In genomic region chr6:146209942-146210341, GRCh38 we compare ENCODE assay signal across 20 cellular contexts.
"Had no signal": no experiment of that assay in that cellular context is flagged by ENCODE, and none has a peak within 500 bp of the region (broad histone marks: within the 10 kb centered on the region; RNA-seq: fewer than 3 reads in every experiment).

No MANE protein-coding gene starts in this region.

- H3K4me3 ChIP-seq: MG63, SJSA1, SK-N-MC had no signal

- H3K4me1 ChIP-seq: SJSA1 had no signal

- H3K27me3 ChIP-seq: MG63, SJSA1 had no signal

- FAIRE-seq: RCC 7860 had no signal

- DNase-seq: KBM-7, MG63, NCI-H1092 treated with DMSO at 0.1 percent for 48 hours, NCI-H1436, NCI-H187, NCI-H2029, NCI-H2081 treated with DMSO at 0.1 percent for 48 hours, NCI-H2171, NCI-H226, NCI-H446, NCI-H510A, NCI-H524 treated with DMSO at 0.1 percent for 48 hours, NCI-H69, NCI-H774, Right ventricle myocardium superior, RPMI8226, SIG-M5 had no signal

- H3K27ac ChIP-seq: SJSA1, SK-N-MC had no signal

- H3K36me3 ChIP-seq: MG63, SJSA1 had no signal

- H3K9me3 ChIP-seq: MG63, SJSA1 had no signal
